ENCODE assay signal across 13 cellular contexts in the genomic region with DNA sequence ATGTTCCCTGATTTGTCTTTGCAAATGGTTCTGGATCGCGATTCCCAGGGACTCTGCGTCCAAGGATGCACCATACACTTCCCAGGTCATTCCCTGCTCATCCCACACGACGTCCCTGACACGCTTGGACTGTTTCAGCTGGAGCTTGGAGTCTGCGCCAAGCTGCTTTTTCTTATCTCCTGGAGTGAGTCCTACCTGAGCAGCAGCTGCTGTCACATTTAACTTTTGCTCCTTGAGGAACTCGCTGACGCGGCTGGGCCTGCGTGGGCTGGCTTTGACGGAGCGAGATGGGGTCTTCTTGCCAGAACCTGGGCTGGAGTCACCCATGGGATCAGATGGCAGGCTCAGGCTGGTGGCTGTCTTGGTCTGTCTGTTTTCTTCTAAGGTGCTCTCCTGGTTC. TPM values are rescaled to one million over a fixed set of nuclear protein-coding genes. Genes with fewer than 3 reads are reported as not detected.
DNase-seq lines count a peak whose midpoint lies in the region; ATAC-seq and TF ChIP-seq lines count a peak whose summit lies in the region.
"Had no signal": no experiment of that assay in that cellular context is flagged by ENCODE, and none has a peak within 500 bp of the region (broad histone marks: within the 10 kb centered on the region; RNA-seq: fewer than 3 reads in every experiment).

No MANE protein-coding gene starts in this region.

- H3K27me3 ChIP-seq in transverse colon = no peaks in the 10 kb centered on the region
- H3K27me3 ChIP-seq: BLaER1 had no signal

- no peak for TF ChIP-seq POLR2A in transverse colon (IDR thresholded peaks at IDR 0.05)

- H3K9me3 Mint-ChIP-seq in activated T-helper 17 cell treated with anti-CD3 and anti-CD28 coated beads, Interleukin-2, amount 50 U/mL, for 72 hours = no peaks in the 10 kb centered on the region

- no peaks in the 10 kb centered on the region for H3K27me3 Mint-ChIP-seq in activated T-helper 17 cell treated with anti-CD3 and anti-CD28 coated beads, Interleukin-2, amount 50 U/mL, for 72 hours

- WGBS in transverse colon (ENCODE audit: low coverage in 1 of 2), 2 donors = 97 to 100% methylated on average over 2 to 13 of the region's 13 CpGs

- H3K4me3 ChIP-seq in transverse colon = no peak overlapping the region
- H3K4me3 ChIP-seq: BLaER1 had no signal

- peaks cover 72% of the 10 kb centered on the region for H3K36me3 Mint-ChIP-seq in activated T-helper 17 cell treated with anti-CD3 and anti-CD28 coated beads, Interleukin-2, amount 50 U/mL, for 72 hours (ENCODE audit: low read depth)

- peaks cover 0 to 41% (median 14%) of the 10 kb centered on the region in 4 donors for H3K4me1 ChIP-seq in transverse colon

- peak in 2 of 3 experiments; percentile 23 to 34 for DNase-seq in NCI-H1417 (lab: John Stamatoyannopoulos, UW)
- DNase-seq in NCI-H1417 treated with DMSO at 0.1 percent for 48 hours (lab: John Stamatoyannopoulos, UW) = no peak
- DNase-seq in G401 (ENCODE audit: low spot score) = peak; percentile 59
- peak; percentile 10 for DNase-seq in left kidney (ENCODE audit: low read depth, low spot score)
- DNase-seq in transverse colon = no peak
- DNase-seq in NCI-H146 (lab: John Stamatoyannopoulos, UW) = no peak
- DNase-seq: NCI-H187 treated with DMSO at 0.1 percent for 48 hours, Right ventricle myocardium superior, SK-N-SH had no signal

- TF ChIP-seq CTCF in transverse colon (IDR thresholded peaks at IDR 0.05) = no peak

- no peaks in the 10 kb centered on the region for H3K36me3 ChIP-seq in transverse colon

- TF ChIP-seq EP300 in transverse colon (IDR thresholded peaks at IDR 0.05; ENCODE audit: low read depth) = no peak

- in situ Hi-C loops in G401 (cut with HindIII; ENCODE audit: low sequenced_read_pairs) = no loop called here
- in situ Hi-C loops in transverse colon (cut with MboI; ENCODE audit: low pct_ligation_motif_present in 1 of 4, low pct_unique_long_range_greater_than_20kb in 1 of 4, low sequenced_read_pairs in 3 of 4) = loop anchor here in 3 of 4 donors (25.0 kb wide), 1 partner anchor 664 kb away; no protein-coding TSS in a partner anchor

- ATAC-seq in activated T-helper 17 cell treated with anti-CD3 and anti-CD28 coated beads, Interleukin-2, amount 50 U/mL, for 72 hours (replicated peaks) = no peak
- no peak for ATAC-seq in GM21367 (IDR thresholded peaks at IDR 0.05; ENCODE audit: unreplicated experiment)

- H3K27ac ChIP-seq in transverse colon = no peak overlapping the region
- H3K27ac ChIP-seq: BLaER1 had no signal

- H3K4me1 Mint-ChIP-seq in activated T-helper 17 cell treated with anti-CD3 and anti-CD28 coated beads, Interleukin-2, amount 50 U/mL, for 72 hours = peaks cover 45% of the 10 kb centered on the region

- peak overlapping the region; percentile 50 for H3K27ac Mint-ChIP-seq in activated T-helper 17 cell treated with anti-CD3 and anti-CD28 coated beads, Interleukin-2, amount 50 U/mL, for 72 hours

- intact Hi-C loops in transverse colon (cut with DNase I; ENCODE audit: low total_unique reads) = no loop called here

- H3K9me3 ChIP-seq in transverse colon = no peaks in the 10 kb centered on the region
- H3K9me3 ChIP-seq: BLaER1, SK-N-SH had no signal

- H3K4me3 Mint-ChIP-seq in activated T-helper 17 cell treated with anti-CD3 and anti-CD28 coated beads, Interleukin-2, amount 50 U/mL, for 72 hours = no peak overlapping the region

RNA-seq across cellular contexts. Expression of gene GPRIN3, which starts 59.6 kb away (rescaled TPM):
- 0.55 and 1.5 TPM in 2 replicates for total RNA-seq in G401 (2014; rRNA removed; shearing (Covaris generic))
- total RNA-seq in activated T-helper 17 cell treated with anti-CD3 and anti-CD28 coated beads, Interleukin-2, amount 50 U/mL, for 72 hours = 10 to 100 TPM; 43.5 to 69.7 TPM
- total RNA-seq in transverse colon = 10 to 100 TPM; 10.1 to 21.4 (median 12.8) TPM
- total RNA-seq: MCF 10A had no signal

Comparison
In these comparisons a context has a peak if more than half of its experiments do, and no peak if none do; other contexts are left out.
1. DNase-seq: peak in NCI-H1417 (2 of 3), G401 (single experiment) and left kidney (single experiment); none in NCI-H1417 treated with DMSO at 0.1 percent for 48 hours (single experiment), transverse colon (single experiment) and NCI-H146 (single experiment).